9 cellular contexts compared by ENCODE assay signal in the genomic region with DNA sequence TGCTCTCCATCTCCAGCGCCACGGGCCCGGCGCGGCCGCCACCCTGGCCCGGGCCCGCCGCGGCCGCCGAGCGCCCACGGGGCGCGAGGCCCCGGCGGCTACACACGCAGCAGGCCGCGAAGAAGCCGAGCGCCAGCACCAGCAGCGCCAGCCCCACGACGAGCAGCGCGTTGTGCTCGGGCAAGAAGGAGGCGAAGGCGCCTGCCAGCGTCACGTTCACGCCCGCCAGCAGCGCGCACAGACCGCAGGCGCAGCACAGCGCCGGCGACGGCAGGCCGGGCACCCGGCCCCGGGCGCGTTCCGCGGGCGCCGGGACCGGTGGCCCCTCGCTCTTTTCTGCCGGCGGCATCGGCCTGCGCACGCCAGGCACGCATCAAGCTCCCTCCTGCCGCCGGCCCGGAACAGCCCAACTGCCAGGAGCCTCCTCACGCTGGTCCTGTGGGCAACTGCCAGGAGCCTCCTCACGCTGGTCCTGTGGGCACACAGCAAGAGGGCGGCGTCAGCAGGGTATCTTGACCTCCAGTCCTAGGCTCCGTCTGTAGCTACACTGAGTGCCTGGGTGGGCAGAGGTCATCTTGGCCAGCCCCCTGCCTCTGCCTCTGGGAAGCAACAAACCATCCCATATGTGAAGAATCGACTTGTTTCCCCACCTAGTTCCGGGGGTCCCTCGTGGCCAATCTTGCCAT. TPM values are rescaled to one million over a fixed set of nuclear protein-coding genes. Genes with fewer than 3 reads are reported as not detected.
DNase-seq lines count a peak whose midpoint lies in the region; ATAC-seq and TF ChIP-seq lines count a peak whose summit lies in the region.
"Had no signal": no experiment of that assay in that cellular context is flagged by ENCODE, and none has a peak within 500 bp of the region (broad histone marks: within the 10 kb centered on the region; RNA-seq: fewer than 3 reads in every experiment).

No MANE protein-coding gene starts in this region.

- intact Hi-C loops in activated naive CD4-positive, alpha-beta T cell treated with anti-CD3 and anti-CD28 coated beads for 36 hours (cut with micrococcal nuclease) = loop anchor here (1.0 to 2.0 kb wide), 4 partner anchors 15 to 186 kb away; partner anchors contain the start of genes ATPAF1 and EFCAB14
- intact Hi-C loops in prostate gland (cut with DNase I) = loop anchor here (2.0 to 5.0 kb wide), 2 partner anchors 69 to 191 kb away; partner anchors contain the start of gene MKNK1

- 8% methylated on average over 35 of the region's 71 CpGs for WGBS in prostate gland

- H3K36me3 ChIP-seq in prostate gland = no peaks in the 10 kb centered on the region

- peaks cover 5% of the 10 kb centered on the region for H3K4me1 ChIP-seq in prostate gland (replicated peaks)

- peak overlapping the region in 1 of 2 donors; percentile 65 for H3K27ac ChIP-seq in prostate gland

- no peaks in the 10 kb centered on the region for H3K27me3 ChIP-seq in prostate gland (replicated peaks; ENCODE audit: insufficient read depth)

- DNase-seq in GM10266 (ENCODE audit: extremely low spot score) (peak; percentile 57), OCI-M1 (lab: John Stamatoyannopoulos, UW) (peak; percentile 48), glutamatergic neuron (peak; percentile 52), prostate gland (ENCODE audit: low spot score) (no peak), NCI-H2227 (lab: John Stamatoyannopoulos, UW; ENCODE audit: unreplicated experiment) (no peak)
- peak; percentile 28 for DNase-seq in activated naive CD4-positive, alpha-beta T cell treated with anti-CD3 and anti-CD28 coated beads for 36 hours

- no peaks in the 10 kb centered on the region for H3K36me3 Mint-ChIP-seq in activated naive CD4-positive, alpha-beta T cell treated with anti-CD3 and anti-CD28 coated beads for 36 hours (ENCODE audit: low read depth)
- peaks cover 10% of the 10 kb centered on the region for H3K36me3 Mint-ChIP-seq in glutamatergic neuron (ENCODE audit: unreplicated experiment)

- peak overlapping the region; percentile 29 to 33 for H3K4me3 ChIP-seq in prostate gland

- H3K9me3 Mint-ChIP-seq in activated naive CD4-positive, alpha-beta T cell treated with anti-CD3 and anti-CD28 coated beads for 36 hours = no peaks in the 10 kb centered on the region
- peaks cover 5% of the 10 kb centered on the region for H3K9me3 Mint-ChIP-seq in glutamatergic neuron (ENCODE audit: unreplicated experiment)

- no peak for TF ChIP-seq POLR2A in prostate gland (IDR thresholded peaks at IDR 0.05)

- TF ChIP-seq CTCF in GM10266 (IDR thresholded peaks at IDR 0.05; ENCODE audit: control insufficient read depth, insufficient read depth, low read depth, missing control alignments) (no peak), glutamatergic neuron (IDR thresholded peaks at IDR 0.05; ENCODE audit: partially characterized antibody, unreplicated experiment) (no peak), prostate gland (IDR thresholded peaks at IDR 0.05) (peak in 1 of 4 experiments; percentile 1)

- peaks cover 18% of the 10 kb centered on the region for H3K4me1 Mint-ChIP-seq in activated naive CD4-positive, alpha-beta T cell treated with anti-CD3 and anti-CD28 coated beads for 36 hours (ENCODE audit: low read depth)
- peaks cover 2% of the 10 kb centered on the region for H3K4me1 Mint-ChIP-seq in glutamatergic neuron (ENCODE audit: low read depth, unreplicated experiment)

- H3K9me3 ChIP-seq in prostate gland = no peaks in the 10 kb centered on the region

- H3K27ac Mint-ChIP-seq in activated naive CD4-positive, alpha-beta T cell treated with anti-CD3 and anti-CD28 coated beads for 36 hours = no peak overlapping the region
- no peak overlapping the region for H3K27ac Mint-ChIP-seq in glutamatergic neuron (ENCODE audit: unreplicated experiment)

- H3K4me3 Mint-ChIP-seq in activated naive CD4-positive, alpha-beta T cell treated with anti-CD3 and anti-CD28 coated beads for 36 hours = peak overlapping the region; percentile 66
- H3K4me3 Mint-ChIP-seq in glutamatergic neuron (ENCODE audit: unreplicated experiment) = peak overlapping the region; percentile 90

- ATAC-seq in HG03097 (IDR thresholded peaks at IDR 0.05; ENCODE audit: low FRiP score, unreplicated experiment) = no peak
- ATAC-seq in GM19397 (IDR thresholded peaks at IDR 0.05; ENCODE audit: unreplicated experiment) = no peak

- CTCF ChIA-PET in activated naive CD4-positive, alpha-beta T cell treated with anti-CD3 and anti-CD28 coated beads for 36 hours (lab: Charles Lee) = interaction anchor here (0.7 to 3.5 kb wide), 11 partner anchors 11 to 192 kb away, joined by 3 to 15 read pairs (median 5); no protein-coding TSS in a partner anchor

- peaks cover 17% of the 10 kb centered on the region for H3K27me3 Mint-ChIP-seq in activated naive CD4-positive, alpha-beta T cell treated with anti-CD3 and anti-CD28 coated beads for 36 hours (ENCODE audit: low read depth)
- peaks cover 22% of the 10 kb centered on the region for H3K27me3 Mint-ChIP-seq in glutamatergic neuron (ENCODE audit: unreplicated experiment)

RNA-seq across cellular contexts. Expression of gene KNCN, which starts 18.1 kb away (rescaled TPM):
- total RNA-seq in activated naive CD4-positive, alpha-beta T cell treated with anti-CD3 and anti-CD28 coated beads for 36 hours = not detected
- not detected for total RNA-seq in glutamatergic neuron (ENCODE audit: unreplicated experiment)
- not detected for total RNA-seq in prostate gland
- total RNA-seq: HT1080 had no signal

RNA-seq across cellular contexts. Expression of gene DMBX1, which starts 43.7 kb away (rescaled TPM):
- total RNA-seq in activated naive CD4-positive, alpha-beta T cell treated with anti-CD3 and anti-CD28 coated beads for 36 hours = not detected
- total RNA-seq in glutamatergic neuron (ENCODE audit: unreplicated experiment) = not detected
- not detected for total RNA-seq in prostate gland
- total RNA-seq: HT1080 had no signal

Comparison
In these comparisons a context has a peak if more than half of its experiments do, and no peak if none do; other contexts are left out.
1. DNase-seq: peak in GM10266 (single experiment), OCI-M1 (single experiment), activated naive CD4-positive, alpha-beta T cell treated with anti-CD3 and anti-CD28 coated beads for 36 hours (single experiment) and glutamatergic neuron (single experiment); none in prostate gland (single experiment) and NCI-H2227 (single experiment).